In the genomic region with DNA sequence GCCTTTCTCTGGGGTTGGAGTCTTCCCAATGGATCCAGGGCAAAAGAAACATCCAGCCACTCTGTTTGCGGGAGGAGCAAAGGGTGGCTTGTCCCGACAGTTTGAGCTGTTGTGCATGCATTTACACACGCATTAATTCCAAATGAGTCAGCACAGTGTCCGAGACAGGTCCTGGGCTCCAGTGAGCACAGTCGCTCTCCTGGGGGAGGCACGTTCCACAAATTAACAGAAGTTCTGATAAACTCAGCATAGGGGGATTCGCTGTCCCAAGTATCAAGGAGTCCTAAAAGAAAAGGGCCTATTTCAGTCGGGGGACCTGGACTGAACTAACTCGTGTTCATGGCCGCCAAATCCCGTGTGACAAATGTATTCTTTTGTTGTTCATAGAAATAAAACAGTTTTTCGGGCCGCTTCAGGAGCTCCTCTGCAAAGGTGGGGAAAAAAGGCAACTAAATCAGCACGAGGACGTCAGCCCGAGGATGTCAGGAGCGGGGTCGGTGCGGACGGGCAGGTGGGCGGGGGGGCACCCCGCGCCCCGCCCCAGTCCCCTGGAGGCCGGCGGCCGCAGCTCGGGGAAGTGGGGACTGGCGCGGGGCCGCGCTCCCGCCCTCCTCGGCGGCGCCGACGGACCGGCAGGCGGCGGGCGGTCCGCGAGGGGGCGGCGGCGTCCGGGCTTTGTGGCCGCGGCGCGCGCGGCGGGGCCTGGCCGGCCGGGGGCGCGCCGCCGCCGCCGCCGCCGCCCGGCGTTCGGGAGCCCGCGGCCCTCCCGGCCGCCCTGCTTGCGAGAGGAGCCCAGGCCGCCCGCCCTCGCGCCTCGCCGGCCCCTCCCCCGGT, we compare ENCODE assay signal across 1 cellular context.
TF ChIP-seq lines count a peak whose summit lies in the region.

A gene with protein sequence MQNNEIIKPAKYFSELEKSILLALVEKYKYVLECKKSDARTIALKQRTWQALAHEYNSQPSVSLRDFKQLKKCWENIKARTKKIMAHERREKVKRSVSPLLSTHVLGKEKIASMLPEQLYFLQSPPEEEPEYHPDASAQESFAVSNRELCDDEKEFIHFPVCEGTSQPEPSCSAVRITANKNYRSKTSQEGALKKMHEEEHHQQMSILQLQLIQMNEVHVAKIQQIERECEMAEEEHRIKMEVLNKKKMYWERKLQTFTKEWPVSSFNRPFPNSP (plus strand): TSS at position 612 of the 834 bp plus-strand sequence. CDS start 14,796 bp downstream, outside the sequence.

TF ChIP-seq in HEK293, 187 proteins besides CTCF, POLR2A, EP300 and RAD21 (continued from another document):
- TF ChIP-seq, protein P1, sequence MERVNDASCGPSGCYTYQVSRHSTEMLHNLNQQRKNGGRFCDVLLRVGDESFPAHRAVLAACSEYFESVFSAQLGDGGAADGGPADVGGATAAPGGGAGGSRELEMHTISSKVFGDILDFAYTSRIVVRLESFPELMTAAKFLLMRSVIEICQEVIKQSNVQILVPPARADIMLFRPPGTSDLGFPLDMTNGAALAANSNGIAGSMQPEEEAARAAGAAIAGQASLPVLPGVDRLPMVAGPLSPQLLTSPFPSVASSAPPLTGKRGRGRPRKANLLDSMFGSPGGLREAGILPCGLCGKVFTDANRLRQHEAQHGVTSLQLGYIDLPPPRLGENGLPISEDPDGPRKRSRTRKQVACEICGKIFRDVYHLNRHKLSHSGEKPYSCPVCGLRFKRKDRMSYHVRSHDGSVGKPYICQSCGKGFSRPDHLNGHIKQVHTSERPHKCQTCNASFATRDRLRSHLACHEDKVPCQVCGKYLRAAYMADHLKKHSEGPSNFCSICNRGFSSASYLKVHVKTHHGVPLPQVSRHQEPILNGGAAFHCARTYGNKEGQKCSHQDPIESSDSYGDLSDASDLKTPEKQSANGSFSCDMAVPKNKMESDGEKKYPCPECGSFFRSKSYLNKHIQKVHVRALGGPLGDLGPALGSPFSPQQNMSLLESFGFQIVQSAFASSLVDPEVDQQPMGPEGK (tag by site-specific recombination; IDR thresholded peaks at IDR 0.05) = peak; percentile 64
- 0 out of 2 replicates have a peak, but pooled peaks have one; percentile 12 for TF ChIP-seq WT1 (tag by site-specific recombination; IDR thresholded peaks at IDR 0.05)
- peak; percentile 39; the same call in 1 of the 2 replicates for TF ChIP-seq GLIS1 (tag by site-specific recombination; IDR thresholded peaks at IDR 0.05)
- TF ChIP-seq SP3 (tag by site-specific recombination; IDR thresholded peaks at IDR 0.05) = peak; percentile 34
- TF ChIP-seq KLF8 (tag by site-specific recombination; IDR thresholded peaks at IDR 0.05) = peak; percentile 30; the same call in 1 of the 2 replicates
- peak; percentile 23; the same call in 1 of the 2 replicates for TF ChIP-seq SP2 (tag by site-specific recombination; IDR thresholded peaks at IDR 0.05)
- TF ChIP-seq ZBTB17 (tag by site-specific recombination; IDR thresholded peaks at IDR 0.05) = peak; percentile 46; the same call in 1 of the 2 replicates
- 0 out of 2 replicates have a peak, but pooled peaks have one; percentile 21 for TF ChIP-seq ZXDB (tag by site-specific recombination; IDR thresholded peaks at IDR 0.05)
- peak; percentile 13; the same call in 1 of the 2 replicates for TF ChIP-seq ZNF394 (tag by site-specific recombination; IDR thresholded peaks at IDR 0.05; ENCODE audit: borderline replicate concordance)
- TF ChIP-seq MZF1 (tag by site-specific recombination; IDR thresholded peaks at IDR 0.05; ENCODE audit: borderline replicate concordance) = peak; percentile 92; the same call in 1 of the 2 replicates
- no peak for TF ChIP-seq ZNF354C (tag by site-specific recombination; IDR thresholded peaks at IDR 0.05; ENCODE audit: borderline replicate concordance, low read depth)
- TF ChIP-seq ZNF629 (tag by site-specific recombination; IDR thresholded peaks at IDR 0.05) = peak; percentile 28
- no peak for TF ChIP-seq ZNF239 (tag by site-specific recombination; IDR thresholded peaks at IDR 0.05)
- TF ChIP-seq ZNF341 (tag by site-specific recombination; IDR thresholded peaks at IDR 0.05; ENCODE audit: low read depth) = peak; percentile 37
- TF ChIP-seq ZNF600 (tag by site-specific recombination; IDR thresholded peaks at IDR 0.05) = peak; percentile 79; the same call in 1 of the 2 replicates
- TF ChIP-seq, protein P2, sequence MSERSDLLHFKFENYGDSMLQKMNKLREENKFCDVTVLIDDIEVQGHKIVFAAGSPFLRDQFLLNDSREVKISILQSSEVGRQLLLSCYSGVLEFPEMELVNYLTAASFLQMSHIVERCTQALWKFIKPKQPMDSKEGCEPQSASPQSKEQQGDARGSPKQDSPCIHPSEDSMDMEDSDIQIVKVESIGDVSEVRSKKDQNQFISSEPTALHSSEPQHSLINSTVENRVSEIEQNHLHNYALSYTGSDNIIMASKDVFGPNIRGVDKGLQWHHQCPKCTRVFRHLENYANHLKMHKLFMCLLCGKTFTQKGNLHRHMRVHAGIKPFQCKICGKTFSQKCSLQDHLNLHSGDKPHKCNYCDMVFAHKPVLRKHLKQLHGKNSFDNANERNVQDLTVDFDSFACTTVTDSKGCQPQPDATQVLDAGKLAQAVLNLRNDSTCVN (tag by site-specific recombination; optimal IDR thresholded peaks at IDR 0.05) = peak; percentile 42
- TF ChIP-seq ZBTB20 (tag by site-specific recombination; IDR thresholded peaks at IDR 0.05) = peak; percentile 59
- TF ChIP-seq, protein P3, sequence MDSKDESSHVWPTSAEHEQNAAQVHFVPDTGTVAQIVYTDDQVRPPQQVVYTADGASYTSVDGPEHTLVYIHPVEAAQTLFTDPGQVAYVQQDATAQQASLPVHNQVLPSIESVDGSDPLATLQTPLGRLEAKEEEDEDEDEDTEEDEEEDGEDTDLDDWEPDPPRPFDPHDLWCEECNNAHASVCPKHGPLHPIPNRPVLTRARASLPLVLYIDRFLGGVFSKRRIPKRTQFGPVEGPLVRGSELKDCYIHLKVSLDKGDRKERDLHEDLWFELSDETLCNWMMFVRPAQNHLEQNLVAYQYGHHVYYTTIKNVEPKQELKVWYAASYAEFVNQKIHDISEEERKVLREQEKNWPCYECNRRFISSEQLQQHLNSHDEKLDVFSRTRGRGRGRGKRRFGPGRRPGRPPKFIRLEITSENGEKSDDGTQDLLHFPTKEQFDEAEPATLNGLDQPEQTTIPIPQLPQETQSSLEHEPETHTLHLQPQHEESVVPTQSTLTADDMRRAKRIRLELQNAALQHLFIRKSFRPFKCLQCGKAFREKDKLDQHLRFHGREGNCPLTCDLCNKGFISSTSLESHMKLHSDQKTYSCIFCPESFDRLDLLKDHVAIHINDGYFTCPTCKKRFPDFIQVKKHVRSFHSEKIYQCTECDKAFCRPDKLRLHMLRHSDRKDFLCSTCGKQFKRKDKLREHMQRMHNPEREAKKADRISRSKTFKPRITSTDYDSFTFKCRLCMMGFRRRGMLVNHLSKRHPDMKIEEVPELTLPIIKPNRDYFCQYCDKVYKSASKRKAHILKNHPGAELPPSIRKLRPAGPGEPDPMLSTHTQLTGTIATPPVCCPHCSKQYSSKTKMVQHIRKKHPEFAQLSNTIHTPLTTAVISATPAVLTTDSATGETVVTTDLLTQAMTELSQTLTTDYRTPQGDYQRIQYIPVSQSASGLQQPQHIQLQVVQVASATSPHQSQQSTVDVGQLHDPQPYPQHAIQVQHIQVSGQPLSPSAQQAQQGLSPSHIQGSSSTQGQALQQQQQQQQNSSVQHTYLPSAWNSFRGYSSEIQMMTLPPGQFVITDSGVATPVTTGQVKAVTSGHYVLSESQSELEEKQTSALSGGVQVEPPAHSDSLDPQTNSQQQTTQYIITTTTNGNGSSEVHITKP (tag by site-specific recombination; IDR thresholded peaks at IDR 0.05) = peak; percentile 86
- TF ChIP-seq SP7 (tag by site-specific recombination; IDR thresholded peaks at IDR 0.05) = peak; percentile 23; the same call in 1 of the 2 replicates
- 0 out of 2 replicates have a peak, but pooled peaks have one; percentile 39 for TF ChIP-seq ZNF501 (tag by site-specific recombination; IDR thresholded peaks at IDR 0.05)
- TF ChIP-seq ZBTB8A (tag by site-specific recombination; IDR thresholded peaks at IDR 0.05) = peak; percentile 56; the same call in 1 of the 2 replicates
- TF ChIP-seq, protein P4, sequence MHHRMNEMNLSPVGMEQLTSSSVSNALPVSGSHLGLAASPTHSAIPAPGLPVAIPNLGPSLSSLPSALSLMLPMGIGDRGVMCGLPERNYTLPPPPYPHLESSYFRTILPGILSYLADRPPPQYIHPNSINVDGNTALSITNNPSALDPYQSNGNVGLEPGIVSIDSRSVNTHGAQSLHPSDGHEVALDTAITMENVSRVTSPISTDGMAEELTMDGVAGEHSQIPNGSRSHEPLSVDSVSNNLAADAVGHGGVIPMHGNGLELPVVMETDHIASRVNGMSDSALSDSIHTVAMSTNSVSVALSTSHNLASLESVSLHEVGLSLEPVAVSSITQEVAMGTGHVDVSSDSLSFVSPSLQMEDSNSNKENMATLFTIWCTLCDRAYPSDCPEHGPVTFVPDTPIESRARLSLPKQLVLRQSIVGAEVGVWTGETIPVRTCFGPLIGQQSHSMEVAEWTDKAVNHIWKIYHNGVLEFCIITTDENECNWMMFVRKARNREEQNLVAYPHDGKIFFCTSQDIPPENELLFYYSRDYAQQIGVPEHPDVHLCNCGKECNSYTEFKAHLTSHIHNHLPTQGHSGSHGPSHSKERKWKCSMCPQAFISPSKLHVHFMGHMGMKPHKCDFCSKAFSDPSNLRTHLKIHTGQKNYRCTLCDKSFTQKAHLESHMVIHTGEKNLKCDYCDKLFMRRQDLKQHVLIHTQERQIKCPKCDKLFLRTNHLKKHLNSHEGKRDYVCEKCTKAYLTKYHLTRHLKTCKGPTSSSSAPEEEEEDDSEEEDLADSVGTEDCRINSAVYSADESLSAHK (tag by site-specific recombination; IDR thresholded peaks at IDR 0.05) = peak; percentile 73
- TF ChIP-seq ZFHX2 (tag by site-specific recombination; conservative IDR thresholded peaks at IDR 0.05) = peak; percentile 21; the same call in 1 of the 2 replicates
- TF ChIP-seq GLIS2 (tag by site-specific recombination; IDR thresholded peaks at IDR 0.05) = 0 out of 2 replicates have a peak, but pooled peaks have one; percentile 30
- TF ChIP-seq ZNF24 (tag by site-specific recombination; IDR thresholded peaks at IDR 0.05) = peak; percentile 35; the same call in 1 of the 2 replicates
